ENCODE assay signal across 22 cellular contexts in genomic region chr1:55938861-55939260, GRCh38.
"Had no signal": no experiment of that assay in that cellular context is flagged by ENCODE, and none has a peak within 500 bp of the region (broad histone marks: within the 10 kb centered on the region; RNA-seq: fewer than 3 reads in every experiment).

No MANE protein-coding gene starts in this region.

- DNase-seq: activated CD4-positive, alpha-beta T cell treated with anti-CD3 and anti-CD28 coated beads, Interleukin-2, amount 10 ng/mL, durations not matched to agents 24 days and 14 days; activated CD4-positive, alpha-beta T cell treated with anti-CD3 and anti-CD28 coated beads, Interleukin-2, amount 50 U/mL, for 48 hours; activated CD4-positive, CD25-positive, alpha-beta regulatory T cell treated with anti-CD3 and anti-CD28 coated beads, Interleukin-2, amount 50 U/mL, for 72 hours; activated CD8-positive, alpha-beta memory T cell treated with anti-CD3 and anti-CD28 coated beads, Interleukin-2, amount 10 ng/mL, durations not matched to agents 7 days and 5 days; activated effector memory CD4-positive, alpha-beta T cell treated with anti-CD3 and anti-CD28 coated beads, Interleukin-2, amount 50 U/mL, for 16 hours; activated naive CD4-positive, alpha-beta T cell treated with Interleukin-2 at 50 U/mL for 16 hours; activated T-cell treated with anti-CD3 and anti-CD28 coated beads, Interleukin-2, amount 50 U/mL, for 24 hours; amygdala; IMR-90; Kasumi-1; KBM-7; NCI-H1105 treated with DMSO at 0.1 percent for 48 hours; NCI-H1436 treated with DMSO at 0.1 percent for 48 hours; NCI-H187; NCI-H2081; NCI-H510A treated with DMSO at 0.1 percent for 48 hours; NCI-H69; PC-3; SIG-M5; T-helper 17 cell; T-helper 9 cell had no signal

- ATAC-seq: activated CD8-positive, alpha-beta memory T cell treated with anti-CD3 and anti-CD28 coated beads, Interleukin-2, amount 10 ng/mL, durations not matched to agents 7 days and 5 days; PC-3; T-helper 17 cell; WTC11 had no signal
